ENCODE assay signal across 16 cellular contexts in genomic region chr18:49170145-49170544, GRCh38.
DNase-seq lines count a peak whose midpoint lies in the region; ATAC-seq and TF ChIP-seq lines count a peak whose summit lies in the region.
"Had no signal": no experiment of that assay in that cellular context is flagged by ENCODE, and none has a peak within 500 bp of the region (broad histone marks: within the 10 kb centered on the region; RNA-seq: fewer than 3 reads in every experiment).

No MANE protein-coding gene starts in this region.

- H3K4me2 ChIP-seq in OCI-LY1 (ENCODE audit: low read length), result no peak overlapping the region

- no peak for ATAC-seq in natural killer cell treated with Interleukin-12 subunit alpha and Interleukin-12 subunit beta and Interleukin-15 and Interleukin-18, amount 100 ng/mL, for 72 hours
- ATAC-seq in natural killer cell, result no peak
- no peak for ATAC-seq in central memory CD8-positive, alpha-beta T cell (replicated peaks; ENCODE audit: extremely low read depth, poor library complexity, severe bottlenecking)
- no peak for ATAC-seq in GM21367 (IDR thresholded peaks at IDR 0.05; ENCODE audit: unreplicated experiment)
- ATAC-seq in HG02610 (IDR thresholded peaks at IDR 0.05; ENCODE audit: unreplicated experiment), result no peak
- ATAC-seq: CD8-positive, alpha-beta T cell had no signal

- no peaks in the 10 kb centered on the region for H3K27me3 ChIP-seq in OCI-LY1 (ENCODE audit: insufficient read depth, low read length)

- H3K79me2 ChIP-seq in OCI-LY1 (ENCODE audit: insufficient read depth, low read length), result no peaks in the 10 kb centered on the region

- 0 out of 2 replicates have a peak, but pooled peaks cover 3% of the 10 kb centered on the region for H3K9me3 ChIP-seq in OCI-LY1 (ENCODE audit: low read length)

- peaks cover 5% of the 10 kb centered on the region for H3K36me3 Mint-ChIP-seq in natural killer cell treated with Interleukin-12 subunit alpha and Interleukin-12 subunit beta and Interleukin-15 and Interleukin-18, amount 100 ng/mL, for 72 hours
- no peaks in the 10 kb centered on the region for H3K36me3 Mint-ChIP-seq in natural killer cell
- peaks cover 2% of the 10 kb centered on the region for H3K36me3 Mint-ChIP-seq in central memory CD8-positive, alpha-beta T cell (ENCODE audit: insufficient read depth)

- no peaks in the 10 kb centered on the region for H4K20me1 ChIP-seq in OCI-LY1 (ENCODE audit: insufficient read depth, low read length)

- no peak overlapping the region for H2AFZ ChIP-seq in OCI-LY1 (ENCODE audit: low read length)

- no peak overlapping the region for H3K4me3 ChIP-seq in OCI-LY1 (ENCODE audit: low read depth, low read length, poor library complexity, severe bottlenecking)
- H3K4me3 ChIP-seq: BLaER1 treated with 17β-estradiol and CSF1 and Interleukin-3, amounts not matched to agents 10 nM and 100 nM had no signal

- intact Hi-C loops in natural killer cell (cut with micrococcal nuclease), result loop anchor here (10.0 kb wide), 1 partner anchor 115 kb away; no protein-coding TSS in a partner anchor

- H3K4me3 Mint-ChIP-seq in natural killer cell treated with Interleukin-12 subunit alpha and Interleukin-12 subunit beta and Interleukin-15 and Interleukin-18, amount 100 ng/mL, for 72 hours, result peak overlapping the region; percentile 82
- H3K4me3 Mint-ChIP-seq in natural killer cell, result no peak overlapping the region
- no peak overlapping the region for H3K4me3 Mint-ChIP-seq in central memory CD8-positive, alpha-beta T cell
- H3K4me3 Mint-ChIP-seq: CD8-positive, alpha-beta T cell had no signal

- no peak for TF ChIP-seq CTCF in natural killer cell (IDR thresholded peaks at IDR 0.05)
- no peak for TF ChIP-seq CTCF in OCI-LY1 (IDR thresholded peaks at IDR 0.05; ENCODE audit: low read length)

- peaks cover 57 to 68% of the 10 kb centered on the region in 2 donors for H3K4me1 Mint-ChIP-seq in natural killer cell treated with Interleukin-12 subunit alpha and Interleukin-12 subunit beta and Interleukin-15 and Interleukin-18, amount 100 ng/mL, for 72 hours (ENCODE audit: low read depth in 2 of 2)
- peaks cover 38 to 48% of the 10 kb centered on the region in 2 donors for H3K4me1 Mint-ChIP-seq in natural killer cell
- H3K4me1 Mint-ChIP-seq in central memory CD8-positive, alpha-beta T cell, result peaks cover 41% of the 10 kb centered on the region

- H3K27ac Mint-ChIP-seq in natural killer cell treated with Interleukin-12 subunit alpha and Interleukin-12 subunit beta and Interleukin-15 and Interleukin-18, amount 100 ng/mL, for 72 hours, result peak overlapping the region; percentile 86 to 91
- peak overlapping the region in 1 of 2 donors; percentile 89 for H3K27ac Mint-ChIP-seq in natural killer cell
- H3K27ac Mint-ChIP-seq in central memory CD8-positive, alpha-beta T cell (ENCODE audit: low read depth), result peak overlapping the region; percentile 71
- H3K27ac Mint-ChIP-seq: B cell; CD8-positive, alpha-beta T cell had no signal

- H3F3A ChIP-seq in OCI-LY1 (ENCODE audit: insufficient read depth, low read length), result no peaks in the 10 kb centered on the region

- no peak for DNase-seq in natural killer cell treated with Interleukin-12 subunit alpha and Interleukin-12 subunit beta and Interleukin-15 and Interleukin-18, amount 100 ng/mL, for 72 hours (ENCODE audit: low spot score)
- DNase-seq in natural killer cell (no peak), SKM-1 treated with dmso at 0.1 percent for 144 hours (lab: John Stamatoyannopoulos, UW; ENCODE audit: unreplicated experiment) (no peak)
- no peak for DNase-seq in central memory CD8-positive, alpha-beta T cell (ENCODE audit: low spot score in 2 of 2)
- DNase-seq: Calu3; CD8-positive, alpha-beta T cell; DMS53; DND-41; EL; GOT3; H7 had no signal

- H3K36me3 ChIP-seq in OCI-LY1 (ENCODE audit: insufficient read depth, low read length), result peaks cover 7% of the 10 kb centered on the region; the same call in 1 of the 2 replicates

- H3K9me2 ChIP-seq in OCI-LY1 (ENCODE audit: low read depth, low read length), result no peaks in the 10 kb centered on the region

- peaks cover 62% of the 10 kb centered on the region for H3K4me1 ChIP-seq in OCI-LY1 (ENCODE audit: insufficient read depth, low read length, severe bottlenecking)

- no peaks in the 10 kb centered on the region for H3K27me3 Mint-ChIP-seq in natural killer cell treated with Interleukin-12 subunit alpha and Interleukin-12 subunit beta and Interleukin-15 and Interleukin-18, amount 100 ng/mL, for 72 hours
- no peaks in the 10 kb centered on the region for H3K27me3 Mint-ChIP-seq in natural killer cell (ENCODE audit: low read depth in 2 of 2)
- H3K27me3 Mint-ChIP-seq in central memory CD8-positive, alpha-beta T cell, result no peaks in the 10 kb centered on the region
- H3K27me3 Mint-ChIP-seq: B cell had no signal

- no peak overlapping the region for H3K9ac ChIP-seq in OCI-LY1 (ENCODE audit: low read length)
- H3K9ac ChIP-seq: BLaER1 treated with 17β-estradiol and CSF1 and Interleukin-3, amounts not matched to agents 10 nM and 100 nM had no signal

- no peaks in the 10 kb centered on the region for H3K9me3 Mint-ChIP-seq in natural killer cell treated with Interleukin-12 subunit alpha and Interleukin-12 subunit beta and Interleukin-15 and Interleukin-18, amount 100 ng/mL, for 72 hours
- H3K9me3 Mint-ChIP-seq in natural killer cell, result no peaks in the 10 kb centered on the region
- no peaks in the 10 kb centered on the region for H3K9me3 Mint-ChIP-seq in central memory CD8-positive, alpha-beta T cell

- peak overlapping the region; percentile 61 for H3K27ac ChIP-seq in OCI-LY1 (ENCODE audit: low read depth, low read length, poor library complexity, severe bottlenecking)
- H3K27ac ChIP-seq: BLaER1 treated with 17β-estradiol and CSF1 and Interleukin-3, amounts not matched to agents 10 nM and 100 nM had no signal
